ENCODE assay signal across 8 cellular contexts in the genomic region with DNA sequence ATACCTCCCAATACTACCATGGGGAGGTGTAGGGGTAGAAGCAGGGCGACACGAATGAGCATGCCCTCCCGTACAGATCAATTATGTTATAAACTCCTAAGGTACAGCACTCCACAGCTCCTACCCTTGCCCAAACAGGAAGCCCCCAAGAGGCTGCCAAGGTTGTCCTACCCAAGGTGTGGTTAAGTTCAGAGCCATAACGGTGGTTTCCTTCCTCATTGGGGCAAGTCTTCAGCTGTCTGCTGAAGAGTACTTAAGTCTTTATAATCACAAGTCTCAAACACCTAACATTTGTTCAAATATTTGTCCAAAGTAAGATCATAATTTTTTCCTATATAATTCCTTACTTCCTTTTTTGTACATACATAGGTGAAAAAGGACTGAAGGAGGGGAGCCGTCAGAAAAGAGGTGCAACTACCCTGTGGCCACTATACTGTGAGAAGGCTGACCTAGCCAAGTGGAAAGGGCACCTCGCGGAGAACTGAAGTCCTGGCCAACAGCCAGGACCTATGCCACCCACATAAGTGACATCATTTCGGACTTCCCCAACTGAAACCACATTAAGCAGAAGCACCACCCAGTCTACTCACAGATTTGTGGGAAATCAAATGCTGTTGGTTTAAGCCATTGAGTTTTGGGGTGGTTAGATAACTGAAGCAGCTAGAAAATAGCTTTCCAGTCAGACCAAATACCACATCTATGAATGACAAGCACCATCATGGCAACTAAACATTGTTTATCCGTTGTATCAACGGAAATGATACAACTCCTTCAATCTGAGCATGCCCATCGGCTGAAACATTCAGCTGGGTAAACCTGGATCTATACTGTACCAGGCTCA. TPM values are rescaled to one million over a fixed set of nuclear protein-coding genes. Genes with fewer than 3 reads are reported as not detected.
DNase-seq lines count a peak whose midpoint lies in the region; ATAC-seq, FAIRE-seq and TF ChIP-seq lines count a peak whose summit lies in the region.

No MANE protein-coding gene starts in this region.

- H3K9me3 ChIP-seq in GM12878 (replicated peaks; ENCODE audit: control insufficient read depth, insufficient read depth, low read length) (no peaks in the 10 kb centered on the region), osteoblast (ENCODE audit: low read depth, low read length) (no peaks in the 10 kb centered on the region)

- ATAC-seq in GM12878 (peak; percentile 75), HG03025 (IDR thresholded peaks at IDR 0.05; ENCODE audit: low FRiP score, unreplicated experiment) (no peak)

- H3K79me2 ChIP-seq in GM12878 (ENCODE audit: control insufficient read depth, insufficient read depth, low read length) = peaks cover 22% of the 10 kb centered on the region
- peaks cover 75% of the 10 kb centered on the region for H3K79me2 ChIP-seq in osteoblast (ENCODE audit: insufficient read depth, low read length)

- H3K4me2 ChIP-seq in GM12878 (ENCODE audit: control insufficient read depth, insufficient read depth) = peak overlapping the region; percentile 67
- peak overlapping the region; percentile 40 for H3K4me2 ChIP-seq in osteoblast (ENCODE audit: insufficient read depth, low read length)

- FAIRE-seq in GM12891 (lab: Jason Lieb, UNC) (peak; percentile 77), GM12878 (lab: Jason Lieb, UNC) (peak; percentile 64)

- H3K4me3 ChIP-seq in GM12878 = no peak overlapping the region
- no peak overlapping the region for H3K4me3 ChIP-seq in osteoblast (ENCODE audit: insufficient read depth, low read length)

- RAD21 ChIA-PET in GM12878 (lab: Charles Lee; ENCODE audit: unreplicated experiment) = interaction anchor here (0.8 kb wide), 1 partner anchor 10 kb away, joined by 5 read pairs; no protein-coding TSS in a partner anchor

- CTCF ChIA-PET in GM12878 (lab: Yijun Ruan, JAX) = interaction anchor here (0.6 to 3.0 kb wide), 5 partner anchors 11 to 141 kb away, joined by 3 to 12 read pairs (median 3); no protein-coding TSS in a partner anchor

- SMC1A ChIA-PET in GM12878 (lab: Charles Lee; ENCODE audit: uncharacterized antibody, unreplicated experiment) = interaction anchor here (0.6 to 1.8 kb wide), 8 partner anchors 8 to 344 kb away, joined by 3 to 6 read pairs (median 3); a partner anchor contains a TSS

- H3K27ac ChIP-seq in GM12878 (ENCODE audit: control insufficient read depth, insufficient read depth) (peak overlapping the region; percentile 22; the same call in 1 of the 2 replicates), osteoblast (ENCODE audit: low read depth, low read length) (peak overlapping the region; percentile 96)

- intact Hi-C loops in GM12878 (cut with micrococcal nuclease; ENCODE audit: unreplicated experiment) = loop anchor here (5.0 to 10.0 kb wide), 3 partner anchors 81 to 348 kb away; a partner anchor contains a TSS

- 13% methylated on average over 11 of the region's 11 CpGs for WGBS in GM12878 (ENCODE audit: insufficient coverage, insufficient replicate concordance, low lambda C conversion rate, missing lambda C conversion rate)

- TF ChIP-seq POLR2A in GM12891 (IDR thresholded peaks at IDR 0.05; ENCODE audit: low read depth, low read length) = no peak
- TF ChIP-seq POLR2A in GM12878 (IDR thresholded peaks at IDR 0.05; ENCODE audit: low read depth, low read length) = no peak

- peak in 1 of 2 experiments; percentile 26; a peak in 1 of 4 replicates for TF ChIP-seq EP300 in GM12878 (IDR thresholded peaks at IDR 0.05; ENCODE audit: borderline replicate concordance in 1 of 2, control insufficient read depth in 1 of 2, low read depth in 2 of 2, low read length in 2 of 2)

- TF ChIP-seq CTCF in GM12878 (IDR thresholded peaks at IDR 0.05 in 2 of 3, conservative IDR thresholded peaks at IDR 0.05 in 1 of 3; ENCODE audit: control insufficient read depth in 2 of 3, extremely low read depth in 1 of 3, insufficient read depth in 1 of 3, low read depth in 3 of 3, low read length in 3 of 3) (no peak), osteoblast (IDR thresholded peaks at IDR 0.05; ENCODE audit: extremely low read depth, low read depth, low read length) (no peak)

- no peak for DNase-seq in GM12891 (ENCODE audit: insufficient read length, low spot score)
- DNase-seq in HK-2 (ENCODE audit: unreplicated experiment) = peak; percentile 87
- peak; percentile 61 for DNase-seq in T-helper 9 cell
- DNase-seq in GM12878 (ENCODE audit: low read depth, low spot score) = peak; percentile 85
- DNase-seq in osteoblast (ENCODE audit: insufficient read length, low spot score, missing footprints) = peak; percentile 86
- DNase-seq in GM03348 (ENCODE audit: low spot score) = no peak
- no peak for DNase-seq in SW 1271 (lab: John Stamatoyannopoulos, UW)

- in situ Hi-C loops in GM12878 (cut with MboI) = no loop called here

- TSS peak; percentile 44 for BruUV-seq in GM12878 (replicated peaks; lab: Mats Ljungman, UMichigan)

- H3K36me3 ChIP-seq in GM12878 (ENCODE audit: control insufficient read depth in 2 of 2, insufficient read depth in 2 of 2, low read length in 1 of 2) (no peaks in the 10 kb centered on the region), osteoblast (ENCODE audit: insufficient read depth, low read length) (peaks cover 7% of the 10 kb centered on the region)

- H3K27me3 ChIP-seq in GM12878 (replicated peaks in 1 of 2; ENCODE audit: control insufficient read depth in 2 of 2, insufficient read depth in 2 of 2, low read length in 1 of 2) = no peaks in the 10 kb centered on the region
- H3K27me3 ChIP-seq in osteoblast (ENCODE audit: insufficient read depth, low read length) = no peaks in the 10 kb centered on the region

- POLR2A ChIA-PET in GM12878 (lab: Charles Lee) = interaction anchor here (0.5 to 2.1 kb wide), 4 partner anchors 14 to 146 kb away, joined by 3 to 8 read pairs (median 4); a partner anchor contains a TSS

- H4K20me1 ChIP-seq in GM12878 (ENCODE audit: control insufficient read depth, insufficient read depth) = no peaks in the 10 kb centered on the region
- peaks cover 4% of the 10 kb centered on the region for H4K20me1 ChIP-seq in osteoblast (ENCODE audit: insufficient read depth, low read length)

- H3K4me1 ChIP-seq in GM12878 (ENCODE audit: control insufficient read depth, insufficient read depth, low read length) (peaks cover 16% of the 10 kb centered on the region; the same call in 1 of the 2 replicates), osteoblast (ENCODE audit: insufficient read depth, low read length) (peaks cover 29% of the 10 kb centered on the region)

- TF ChIP-seq RAD21 in GM12878 (IDR thresholded peaks at IDR 0.05; ENCODE audit: insufficient read depth, low read depth, low read length) = no peak

- no peak overlapping the region for H3K9ac ChIP-seq in GM12878 (ENCODE audit: control insufficient read depth, insufficient read depth, low read length)

- H2AFZ ChIP-seq in GM12878 (ENCODE audit: control insufficient read depth, low read depth, low read length) (peak overlapping the region; percentile 3; the same call in 1 of the 2 replicates), osteoblast (ENCODE audit: low read length) (no peak overlapping the region)

TF ChIP-seq in GM12891, 5 proteins besides CTCF, POLR2A, EP300 and RAD21:
- TF ChIP-seq POU2F2 (IDR thresholded peaks at IDR 0.05; ENCODE audit: low read depth, low read length) = no peak
- no peak for TF ChIP-seq POLR2AphosphoS5 (IDR thresholded peaks at IDR 0.05; ENCODE audit: low read depth, low read length)
- TF ChIP-seq PAX5 (IDR thresholded peaks at IDR 0.05; ENCODE audit: insufficient read depth, low read length, severe bottlenecking) = no peak
- no peak for TF ChIP-seq TAF1 (IDR thresholded peaks at IDR 0.05; ENCODE audit: low read depth, low read length)
- TF ChIP-seq SPI1 (IDR thresholded peaks at IDR 0.05; ENCODE audit: low read depth, low read length) = no peak

TF ChIP-seq in GM12878, 131 proteins besides CTCF, POLR2A, EP300 and RAD21 (continues in another document):
- TF ChIP-seq FOS (IDR thresholded peaks at IDR 0.05; ENCODE audit: borderline replicate concordance, extremely low read depth, insufficient read length) (no peak), TARDBP (IDR thresholded peaks at IDR 0.05; ENCODE audit: borderline replicate concordance) (no peak), CBX3 (IDR thresholded peaks at IDR 0.05; ENCODE audit: borderline replicate concordance, low read depth) (no peak), ZNF622 (IDR thresholded peaks at IDR 0.05) (no peak), CHD2 (IDR thresholded peaks at IDR 0.05; ENCODE audit: borderline replicate concordance, low read depth, low read length) (no peak), JUND (IDR thresholded peaks at IDR 0.05; ENCODE audit: low read depth, low read length) (no peak; the same call in 1 of the 2 replicates)

RNA-seq across cellular contexts. Expression of a gene that starts 2.9 kb away (rescaled TPM):
- polyA plus RNA-seq in GM12891 (2012; ENCODE audit: low read depth, missing spikeins) = 3.2 TPM
- 18.0 and 18.5 TPM in 2 replicates for total RNA-seq in GM12878 (2013; cell fraction: nucleolus; rRNA removed)
- total RNA-seq in GM12878 (2014; rRNA removed) = 9.6 and 9.8 TPM in 2 replicates
- 10.6 and 11.0 TPM in 2 replicates for total RNA-seq in GM12878 (2014; rRNA removed; fragmentation: Illumina TruSeq; extraction: Trizol)
- total RNA-seq in GM12878 (2021) = 10.1 and 10.2 TPM in 2 replicates
- 2.9 TPM for polyA plus RNA-seq in GM12878 (2011; ENCODE audit: low read depth)
- polyA plus RNA-seq in GM12878 (2011; rRNA removed) = 11.7 and 15.7 TPM in 2 replicates
- polyA plus RNA-seq in GM12878 (2011; cell fraction: cytosol; rRNA removed) = 4.7 and 4.8 TPM in 2 replicates
- 6.0 and 7.6 TPM in 2 replicates for polyA plus RNA-seq in GM12878 (2011; cell fraction: nucleus; rRNA removed)
- 4.5 and 4.9 TPM in 2 replicates for polyA plus RNA-seq in GM12878 (2012)
- polyA plus RNA-seq in GM12878 (2014; fragmentation: Illumina TruSeq; extraction: Trizol) = 7.7 and 9.2 TPM in 2 replicates
- 1 to 10 TPM; 2.7 to 3.7 TPM for polyA plus RNA-seq in GM12878 (2014; fragmentation: Nextera tagmentation; extraction: Ambion mirVana)
- 7.9 TPM in 2 replicates for polyA plus RNA-seq in GM12878 (2014; rRNA removed)
- 10 to 100 TPM; 11.7 to 12.0 TPM for polyA plus RNA-seq in GM12878 (2016; fragmentation: Nextera tagmentation; extraction: Ambion mirVana)
- polyA minus RNA-seq in GM12878 (2011; rRNA and poly(A)+ RNA removed) = 20.8 and 23.3 TPM in 2 replicates
- 4.5 and 5.2 TPM in 2 replicates for polyA minus RNA-seq in GM12878 (2011; cell fraction: cytosol; rRNA and poly(A)+ RNA removed)
- 11.8 and 20.2 TPM in 2 replicates for polyA minus RNA-seq in GM12878 (2011; cell fraction: nucleus; rRNA and poly(A)+ RNA removed)
- 23.9 and 26.2 TPM in 2 replicates for total RNA-seq in osteoblast

Comparison
In these comparisons a context has a peak if more than half of its experiments do, and no peak if none do; other contexts are left out.
1. DNase-seq: peak in HK-2 (single experiment), T-helper 9 cell (single experiment), GM12878 (single experiment) and osteoblast (single experiment); none in GM12891 (single experiment), GM03348 (single experiment) and SW 1271 (0 of 2).